ENCODE assay signal across 23 cellular contexts in genomic region chr1:151978910-151979309, GRCh38.
"Had no signal": no experiment of that assay in that cellular context is flagged by ENCODE, and none has a peak within 500 bp of the region (broad histone marks: within the 10 kb centered on the region; RNA-seq: fewer than 3 reads in every experiment).

No MANE protein-coding gene starts in this region.

- H3K4me3 Mint-ChIP-seq: activated B cell treated with CpG ODN at 0.5 μM for 24 hours; activated CD4-positive, alpha-beta T cell treated with anti-CD3 and anti-CD28 coated beads for 36 hours; activated naive CD8-positive, alpha-beta T cell treated with anti-CD3 and anti-CD28 coated beads for 36 hours; brain; dendritic cell treated with granulocyte-macrophage colony-stimulating factor and Interleukin-4, amounts not matched to agents 40 ng/mL and 50 ng/mL, for 4 days; memory B cell; neural progenitor cell; T-helper 1 cell treated with Interleukin-12 subunit alpha and Interleukin-12 subunit beta and Interleukin-4 antibody, amounts not matched to agents 30 μg/mL and 1 μg/mL, for 36 hours had no signal

- H3K27ac Mint-ChIP-seq: activated B cell treated with CpG ODN at 0.5 μM for 24 hours; activated CD4-positive, alpha-beta T cell treated with anti-CD3 and anti-CD28 coated beads for 36 hours; activated naive CD8-positive, alpha-beta T cell treated with anti-CD3 and anti-CD28 coated beads for 36 hours; dendritic cell treated with granulocyte-macrophage colony-stimulating factor and Interleukin-4, amounts not matched to agents 40 ng/mL and 50 ng/mL, for 4 days; memory B cell; neural progenitor cell; progenitor cell of endocrine pancreas; T-helper 1 cell treated with Interleukin-12 subunit alpha and Interleukin-12 subunit beta and Interleukin-4 antibody, amounts not matched to agents 30 μg/mL and 1 μg/mL, for 36 hours had no signal

- DNase-seq: activated B cell treated with CpG ODN at 0.5 μM for 24 hours; activated CD4-positive, alpha-beta T cell treated with anti-CD3 and anti-CD28 coated beads for 36 hours; activated CD4-positive, alpha-beta T cell treated with anti-CD3 and anti-CD28 coated beads, Interleukin-2, amount 50 U/mL, for 4 hours; activated naive CD4-positive, alpha-beta T cell treated with Interleukin-2 at 50 U/mL for 16 hours; activated naive CD8-positive, alpha-beta T cell treated with anti-CD3 and anti-CD28 coated beads for 36 hours; activated T-cell treated with anti-CD3 and anti-CD28 coated beads, Interleukin-2, amount 50 U/mL, for 48 hours; amygdala; effector CD4-positive, alpha-beta T cell; glutamatergic neuron; hippocampal formation; left cardiac atrium; mucosa of descending colon; retina; stimulated activated CD4-positive, alpha-beta T cell treated with anti-CD3 and anti-CD28 coated beads, Interleukin-2, amount 100 ng/mL, for 48 hours; stimulated activated naive CD4-positive, alpha-beta T cell treated with Interleukin-2 at 50 U/mL for 16 hours; upper lobe of right lung had no signal

- H3K4me1 Mint-ChIP-seq: memory B cell had no signal

- H3K27me3 Mint-ChIP-seq: activated CD4-positive, alpha-beta T cell treated with anti-CD3 and anti-CD28 coated beads for 36 hours; dendritic cell treated with granulocyte-macrophage colony-stimulating factor and Interleukin-4, amounts not matched to agents 40 ng/mL and 50 ng/mL, for 4 days; progenitor cell of endocrine pancreas had no signal

- ATAC-seq: activated CD4-positive, alpha-beta T cell treated with anti-CD3 and anti-CD28 coated beads for 36 hours; mucosa of descending colon; upper lobe of right lung had no signal

- H2AFZ ChIP-seq: neural progenitor cell had no signal

- H3K27ac ChIP-seq: neural progenitor cell, thoracic aorta, upper lobe of right lung had no signal

- H3K36me3 ChIP-seq: neural progenitor cell had no signal

- H3K27me3 ChIP-seq: neural progenitor cell, upper lobe of right lung had no signal

- H3K9ac ChIP-seq: neural progenitor cell had no signal

- H3K4me2 ChIP-seq: neural progenitor cell had no signal

- H3K4me1 ChIP-seq: neural progenitor cell had no signal

- H3K9me3 Mint-ChIP-seq: activated B cell treated with CpG ODN at 0.5 μM for 24 hours; activated naive CD8-positive, alpha-beta T cell treated with anti-CD3 and anti-CD28 coated beads for 36 hours; brain; dendritic cell treated with granulocyte-macrophage colony-stimulating factor and Interleukin-4, amounts not matched to agents 40 ng/mL and 50 ng/mL, for 4 days; memory B cell; neural progenitor cell; T-helper 1 cell treated with Interleukin-12 subunit alpha and Interleukin-12 subunit beta and Interleukin-4 antibody, amounts not matched to agents 30 μg/mL and 1 μg/mL, for 36 hours had no signal

- H3K36me3 Mint-ChIP-seq: brain, neural progenitor cell had no signal

- H3K9me3 ChIP-seq: mucosa of descending colon, thoracic aorta, upper lobe of right lung had no signal

- H3K4me3 ChIP-seq: mucosa of descending colon, neural progenitor cell, thoracic aorta, upper lobe of right lung had no signal
